In genomic region chr12:47779301-47779942, GRCh38 we compare ENCODE assay signal across 8 cellular contexts. TPM values are rescaled to one million over a fixed set of nuclear protein-coding genes. Genes with fewer than 3 reads are reported as not detected.
DNase-seq lines count a peak whose midpoint lies in the region; ATAC-seq and TF ChIP-seq lines count a peak whose summit lies in the region.

No MANE protein-coding gene starts in this region.

- H3K27ac ChIP-seq in right atrium auricular region, result no peak overlapping the region

- no peak overlapping the region for H3K4me3 ChIP-seq in right atrium auricular region
- H3K4me3 ChIP-seq in retinal pigment epithelial cell (ENCODE audit: low read length), result no peak overlapping the region

- peaks cover 17% of the 10 kb centered on the region for H3K36me3 ChIP-seq in right atrium auricular region

- peaks cover 0 to 55% of the 10 kb centered on the region in 2 donors for H3K4me1 ChIP-seq in right atrium auricular region

- DNase-seq in NCI-H1105 (lab: John Stamatoyannopoulos, UW) (peak; percentile 80), T-helper 1 cell (peak; percentile 72 to 89 (median 83)), amniotic epithelial cell (ENCODE audit: low read depth) (peak; percentile 75), right atrium auricular region (ENCODE audit: low spot score) (peak; percentile 96), retinal pigment epithelial cell (ENCODE audit: low read depth) (peak; percentile 29)

- ATAC-seq in HG02571 (IDR thresholded peaks at IDR 0.05; ENCODE audit: unreplicated experiment), result peak; percentile 69
- no peak for ATAC-seq in HG03045 (IDR thresholded peaks at IDR 0.05; ENCODE audit: unreplicated experiment)

- TF ChIP-seq CTCF in GM12872 (IDR thresholded peaks at IDR 0.05; ENCODE audit: insufficient read depth, low read depth, low read length), result peak; percentile 97
- TF ChIP-seq CTCF in right atrium auricular region (IDR thresholded peaks at IDR 0.05), result peak; percentile 95
- peak; percentile 97 for TF ChIP-seq CTCF in retinal pigment epithelial cell (conservative IDR thresholded peaks at IDR 0.05; ENCODE audit: low read depth, low read length)

- H3K27me3 ChIP-seq in right atrium auricular region, result no peaks in the 10 kb centered on the region

- no peaks in the 10 kb centered on the region for H3K9me3 ChIP-seq in right atrium auricular region

RNA-seq across cellular contexts. Expression of gene SLC48A1, which starts 6.4 kb away (rescaled TPM):
- total RNA-seq in right atrium auricular region, result 10 to 100 TPM; 48.9 to 52.0 TPM

RNA-seq across cellular contexts. Expression of gene RAPGEF3, which starts 20.7 kb away (rescaled TPM):
- 10 to 100 TPM; 19.8 to 26.8 TPM for total RNA-seq in right atrium auricular region

RNA-seq across cellular contexts. Expression of gene HDAC7, which starts 40.3 kb away (rescaled TPM):
- 10 to 100 TPM; 33.4 to 60.2 TPM for total RNA-seq in right atrium auricular region

RNA-seq across cellular contexts. Expression of gene ENDOU, which starts 54.1 kb away (rescaled TPM):
- total RNA-seq in right atrium auricular region, result 1 to 10 TPM in 1 of 2 donors, under 1 TPM in 1; 0.55 to 2.1 TPM

Comparison
In these comparisons a context has a peak if more than half of its experiments do, and no peak if none do; other contexts are left out.
1. DNase-seq: peak in every context shown above with its lines; median percentile 96 in right atrium auricular region; 83 in T-helper 1 cell; 80 in NCI-H1105; 75 in amniotic epithelial cell; 29 in retinal pigment epithelial cell.